ENCODE assay signal across 22 cellular contexts in the genomic region with DNA sequence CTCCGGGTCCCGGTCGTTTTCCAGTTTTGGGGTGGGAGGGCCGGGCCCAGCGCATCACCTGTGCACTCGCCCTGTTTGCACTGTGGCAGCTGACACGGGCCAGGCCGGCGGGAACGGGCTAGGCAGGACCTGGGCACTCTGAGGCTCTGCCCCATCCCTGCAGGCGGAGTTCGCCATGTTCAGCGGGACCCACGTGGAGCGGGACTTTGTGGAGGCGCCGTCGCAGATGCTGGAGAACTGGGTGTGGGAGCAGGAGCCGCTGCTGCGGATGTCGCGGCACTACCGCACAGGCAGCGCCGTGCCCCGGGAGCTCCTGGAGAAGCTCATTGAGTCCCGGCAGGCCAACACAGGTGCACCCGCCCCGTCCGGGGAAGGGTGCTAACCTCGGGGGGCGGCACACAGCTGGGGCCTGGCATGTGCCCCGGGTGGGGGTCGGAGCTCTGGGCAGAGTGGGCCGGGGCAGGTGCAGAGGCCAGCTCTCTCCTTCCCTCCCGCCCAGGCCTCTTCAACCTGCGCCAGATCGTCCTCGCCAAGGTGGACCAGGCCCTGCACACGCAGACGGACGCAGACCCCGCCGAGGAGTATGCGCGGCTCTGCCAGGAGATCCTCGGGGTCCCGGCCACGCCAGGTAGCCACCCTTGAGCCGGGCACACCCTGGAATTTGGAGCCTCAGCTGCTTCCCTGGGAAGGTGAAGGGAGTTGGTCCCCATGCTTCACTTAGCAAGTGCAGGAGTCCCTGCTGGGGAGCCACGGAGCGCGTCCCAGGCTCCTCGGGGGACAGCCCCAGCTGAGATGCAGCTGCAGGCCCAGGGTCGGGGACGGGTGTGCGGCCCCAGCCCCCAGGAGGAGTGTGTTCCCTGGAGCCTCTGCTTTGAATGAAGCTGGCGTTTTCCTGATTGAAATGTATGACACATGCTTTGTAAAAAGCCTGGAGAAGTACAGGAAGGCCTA.
DNase-seq lines count a peak whose midpoint lies in the region; ATAC-seq and TF ChIP-seq lines count a peak whose summit lies in the region.
"Had no signal": no experiment of that assay in that cellular context is flagged by ENCODE, and none has a peak within 500 bp of the region (broad histone marks: within the 10 kb centered on the region; RNA-seq: fewer than 3 reads in every experiment).

No MANE protein-coding gene starts in this region.

- DNase-seq in AG08396 (ENCODE audit: low spot score) = peak; percentile 12
- DNase-seq in GM19238 (ENCODE audit: insufficient read length, low spot score) = peak; percentile 4
- DNase-seq in iPS-NIHi11 (ENCODE audit: low spot score) = peak; percentile 20
- DNase-seq in SW 1271 (lab: John Stamatoyannopoulos, UW) = no peak
- DNase-seq: activated CD4-positive, alpha-beta memory T cell treated with anti-CD3 and anti-CD28 coated beads, Interleukin-2, amount 10 ng/mL, durations not matched to agents 7 days and 5 days; activated CD4-positive, alpha-beta T cell treated with anti-CD3 and anti-CD28 coated beads for 1 hour; activated CD8-positive, alpha-beta memory T cell treated with anti-CD3 and anti-CD28 coated beads, Interleukin-2, amount 50 U/mL, for 48 hours; activated naive CD4-positive, alpha-beta T cell treated with Interleukin-2 at 50 U/mL for 16 hours; BE2C; caudate nucleus; DMS153; erythroblast; GM23248; NCI-H1092; NCI-H1694; NCI-H446; NCI-H748 treated with DMSO at 0.1 percent for 48 hours; SHP77 had no signal

- TF ChIP-seq POLR2A in GM18505 (IDR thresholded peaks at IDR 0.05; ENCODE audit: borderline replicate concordance, extremely low read depth, insufficient read depth, insufficient read length) = no peak

- ATAC-seq in GM21360 (IDR thresholded peaks at IDR 0.05; ENCODE audit: unreplicated experiment) (no peak), GM18505 (IDR thresholded peaks at IDR 0.05; ENCODE audit: unreplicated experiment) (no peak)
- ATAC-seq: A549, Panc1 had no signal

Comparison
In these comparisons a context has a peak if more than half of its experiments do, and no peak if none do; other contexts are left out.
1. DNase-seq: peak in AG08396 (single experiment), GM19238 (single experiment) and iPS-NIHi11 (single experiment); none in SW 1271 (0 of 2).